Comparison of ENCODE assay signal across 8 cellular contexts in genomic region chr1:225460737-225461532, GRCh38. TPM values are rescaled to one million over a fixed set of nuclear protein-coding genes. Genes with fewer than 3 reads are reported as not detected.
DNase-seq lines count a peak whose midpoint lies in the region; ATAC-seq lines count a peak whose summit lies in the region.

No MANE protein-coding gene starts in this region.

- H3K9me3 Mint-ChIP-seq in immature natural killer cell = no peaks in the 10 kb centered on the region

- H3K4me3 Mint-ChIP-seq in immature natural killer cell = peak overlapping the region; percentile 49 to 76 (median 59)

- peaks cover 73 to 93% of the 10 kb centered on the region in 2 donors for H3K4me1 Mint-ChIP-seq in immature natural killer cell

- peak overlapping the region; percentile 82 to 94 (median 92) for H3K27ac Mint-ChIP-seq in immature natural killer cell

- DNase-seq in DMS79 treated with DMSO at 0.1 percent for 48 hours (lab: John Stamatoyannopoulos, UW) (peak; percentile 62), DMS79 (lab: John Stamatoyannopoulos, UW) (no peak), immature natural killer cell (peak; percentile 88 to 90 (median 89)), NCI-H1694 (lab: John Stamatoyannopoulos, UW) (no peak)
- peak; percentile 53 to 56 for DNase-seq in activated CD8-positive, alpha-beta memory T cell treated with anti-CD3 and anti-CD28 coated beads for 4 hours (ENCODE audit: low read depth in 2 of 2)
- peak; percentile 27 for DNase-seq in stimulated activated CD8-positive, alpha-beta memory T cell treated with anti-CD3 and anti-CD28 coated beads, Interleukin-7, amount 100 ng/mL, for 24 hours (ENCODE audit: low read depth)

- ATAC-seq in GM19455 (IDR thresholded peaks at IDR 0.05; ENCODE audit: unreplicated experiment) = no peak
- no peak for ATAC-seq in HG02970 (IDR thresholded peaks at IDR 0.05; ENCODE audit: low FRiP score, unreplicated experiment)

- no peaks in the 10 kb centered on the region for H3K36me3 Mint-ChIP-seq in immature natural killer cell

- H3K27me3 Mint-ChIP-seq in immature natural killer cell (ENCODE audit: low read depth in 3 of 3) = peaks cover 2 to 5% (median 4%) of the 10 kb centered on the region in 3 donors

RNA-seq across cellular contexts. Expression of gene LBR, which starts 33.1 kb away (rescaled TPM):
- polyA plus RNA-seq in immature natural killer cell = 100 to 1,000 TPM in 2 of 3 donors, 10 to 100 TPM in 1; 100.0 to 136 (median 117) TPM

Comparison
In these comparisons a context has a peak if more than half of its experiments do, and no peak if none do; other contexts are left out.
1. DNase-seq: peak in DMS79 treated with DMSO at 0.1 percent for 48 hours (single experiment), activated CD8-positive, alpha-beta memory T cell treated with anti-CD3 and anti-CD28 coated beads for 4 hours (2 of 2), immature natural killer cell (3 of 3) and stimulated activated CD8-positive, alpha-beta memory T cell treated with anti-CD3 and anti-CD28 coated beads, Interleukin-7, amount 100 ng/mL, for 24 hours (single experiment); none in DMS79 (single experiment) and NCI-H1694 (single experiment).